ENCODE assay signal across 25 cellular contexts in the genomic region with DNA sequence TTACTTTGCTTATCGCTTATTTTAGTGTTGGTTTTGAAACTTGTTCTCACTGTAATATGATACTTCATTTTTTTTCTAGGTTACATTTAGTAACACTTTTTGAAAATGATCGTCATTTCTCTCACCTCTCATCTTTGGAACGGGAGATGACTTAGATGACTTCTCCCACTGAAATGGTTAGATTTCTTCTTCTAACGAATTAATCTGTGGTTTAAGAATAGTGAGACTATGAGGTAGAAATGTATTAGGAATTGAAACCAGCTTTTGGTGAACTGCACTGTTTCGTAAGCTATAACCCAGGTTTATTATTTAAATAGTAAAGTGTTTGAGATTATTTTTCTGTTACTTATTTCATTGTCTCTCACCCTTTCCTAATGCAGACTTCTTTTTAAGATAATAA.
"Had no signal": no experiment of that assay in that cellular context is flagged by ENCODE, and none has a peak within 500 bp of the region (broad histone marks: within the 10 kb centered on the region; RNA-seq: fewer than 3 reads in every experiment).

No MANE protein-coding gene starts in this region.

- H3K27me3 ChIP-seq: ascending aorta, breast epithelium, cardiac muscle cell, colonic mucosa, gastrocnemius medialis, heart left ventricle had no signal

- H3K36me3 ChIP-seq: ascending aorta, breast epithelium, cardiac muscle cell, colonic mucosa, gastrocnemius medialis, heart left ventricle had no signal

- DNase-seq: activated CD4-positive, alpha-beta memory T cell treated with anti-CD3 and anti-CD28 coated beads for 36 hours; activated CD4-positive, alpha-beta T cell treated with anti-CD3 and anti-CD28 coated beads for 36 hours; activated CD4-positive, alpha-beta T cell treated with anti-CD3 and anti-CD28 coated beads, Interleukin-2, amount 10 ng/mL, durations not matched to agents 24 days and 14 days; activated CD4-positive, CD25-positive, alpha-beta regulatory T cell; activated CD4-positive, CD25-positive, alpha-beta regulatory T cell treated with anti-CD3 and anti-CD28 coated beads, Interleukin-2, amount 50 U/mL, for 72 hours; activated CD8-positive, alpha-beta memory T cell treated with anti-CD3 and anti-CD28 coated beads, Interleukin-2, amount 10 ng/mL, durations not matched to agents 7 days and 5 days; activated CD8-positive, alpha-beta memory T cell treated with anti-CD3 and anti-CD28 coated beads, Interleukin-2, amount 50 U/mL, for 4 hours; activated CD8-positive, alpha-beta T cell treated with anti-CD3 and anti-CD28 coated beads, Interleukin-2, amount 10 ng/mL, durations not matched to agents 7 days and 5 days; activated effector memory CD4-positive, alpha-beta T cell treated with anti-CD3 and anti-CD28 coated beads, Interleukin-2, amount 50 U/mL, for 16 hours; activated naive CD4-positive, alpha-beta T cell treated with anti-CD3 and anti-CD28 coated beads for 36 hours; activated naive CD8-positive, alpha-beta T cell treated with anti-CD3 and anti-CD28 coated beads, Interleukin-2, amount 10 ng/mL, durations not matched to agents 7 days and 5 days; activated T-cell treated with anti-CD3 and anti-CD28 coated beads, Interleukin-2, amount 50 U/mL, for 1 hour; activated T-cell treated with anti-CD3 and anti-CD28 coated beads, Interleukin-2, amount 50 U/mL, for 48 hours; central memory CD4-positive, alpha-beta T cell; cerebellar nuclear complex; colonic mucosa; effector CD8-positive, alpha-beta T cell; foreskin fibroblast; gastrocnemius medialis; glutamatergic neuron; heart left ventricle; T-helper 2 cell had no signal

- H3K27ac ChIP-seq: ascending aorta, breast epithelium, cardiac muscle cell, colonic mucosa, gastrocnemius medialis, heart left ventricle had no signal

- H3K4me3 ChIP-seq: ascending aorta, breast epithelium, cardiac muscle cell, colonic mucosa, gastrocnemius medialis, heart left ventricle had no signal

- H3K9me3 ChIP-seq: ascending aorta, breast epithelium, colonic mucosa, gastrocnemius medialis, heart left ventricle had no signal

- H3K4me1 ChIP-seq: ascending aorta, breast epithelium, colonic mucosa, gastrocnemius medialis had no signal
